ENCODE assay signal across 9 cellular contexts in the genomic region with DNA sequence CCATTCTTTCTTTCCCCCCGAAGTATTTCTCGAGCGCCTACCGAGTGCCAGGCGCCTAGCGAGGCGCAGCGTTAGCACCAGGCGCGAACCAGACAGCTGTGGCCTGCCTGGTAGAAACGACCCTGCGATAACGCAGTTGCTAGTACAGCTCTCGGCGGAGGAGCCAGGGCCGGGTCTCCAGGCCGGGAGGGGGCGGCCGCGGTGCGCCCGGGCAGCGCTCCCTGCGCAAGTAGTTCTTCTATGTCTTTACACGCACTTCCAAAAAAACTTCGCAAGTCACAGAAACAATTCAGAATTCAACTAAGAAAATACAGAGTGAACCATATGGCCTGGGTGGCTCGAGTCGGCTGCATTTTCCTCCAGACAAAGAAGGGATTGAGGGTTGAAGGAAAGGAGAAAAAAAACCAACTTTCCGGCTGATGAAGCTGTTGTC. TPM values are rescaled to one million over a fixed set of nuclear protein-coding genes. Genes with fewer than 3 reads are reported as not detected.
DNase-seq lines count a peak whose midpoint lies in the region; ATAC-seq and TF ChIP-seq lines count a peak whose summit lies in the region.
"Had no signal": no experiment of that assay in that cellular context is flagged by ENCODE, and none has a peak within 500 bp of the region (broad histone marks: within the 10 kb centered on the region; RNA-seq: fewer than 3 reads in every experiment).

No MANE protein-coding gene starts in this region.

- H3K4me1 ChIP-seq in lower lobe of right lung, result peaks cover 18% of the 10 kb centered on the region

- ATAC-seq in GM18502 (IDR thresholded peaks at IDR 0.05; ENCODE audit: poor library complexity, unreplicated experiment) (peak; percentile 51), HG02642 (IDR thresholded peaks at IDR 0.05; ENCODE audit: poor library complexity, unreplicated experiment) (peak; percentile 56), lower lobe of right lung (peak; percentile 47 to 62)

- intact Hi-C loops in lower lobe of right lung (cut with DNase I), result loop anchor here (10.0 kb wide), 1 partner anchor 198 kb away; no protein-coding TSS in a partner anchor

- no peaks in the 10 kb centered on the region for H3K36me3 ChIP-seq in lower lobe of right lung

- H3K4me3 ChIP-seq in lower lobe of right lung, result peak overlapping the region; percentile 50

- peak; percentile 60 for DNase-seq in OCI-M1 (lab: John Stamatoyannopoulos, UW)
- DNase-seq in lower lobe of right lung, result no peak
- no peak for DNase-seq in NCI-H524 treated with DMSO at 0.1 percent for 48 hours (lab: John Stamatoyannopoulos, UW)
- DNase-seq in DMS153 (lab: John Stamatoyannopoulos, UW), result no peak
- DNase-seq in NCI-H1694 (lab: John Stamatoyannopoulos, UW), result no peak

- H3K9me3 ChIP-seq in lower lobe of right lung, result no peaks in the 10 kb centered on the region

- H3K4me1 Mint-ChIP-seq in brain, result peaks cover 44% of the 10 kb centered on the region

- peak overlapping the region; percentile 82 to 89 (median 87) for H3K4me3 Mint-ChIP-seq in brain

- H3K9me3 Mint-ChIP-seq in brain, result peaks cover 3 to 32% (median 24%) of the 10 kb centered on the region in 5 experiments

- H3K27me3 Mint-ChIP-seq in brain, result peaks cover 87% of the 10 kb centered on the region

- peaks cover 83% of the 10 kb centered on the region for H3K27me3 ChIP-seq in lower lobe of right lung (ENCODE audit: low read depth)

- TF ChIP-seq CTCF in brain (conservative IDR thresholded peaks at IDR 0.05) (no peak), lower lobe of right lung (IDR thresholded peaks at IDR 0.05) (no peak)

- peak overlapping the region in 3 of 5 experiments; percentile 78 to 93 (median 86) for H3K27ac Mint-ChIP-seq in brain

- no peak overlapping the region for H3K27ac ChIP-seq in lower lobe of right lung

- H3K36me3 Mint-ChIP-seq in brain, result no peaks in the 10 kb centered on the region

RNA-seq across cellular contexts. Expression of gene NEUROG2, which starts 7.0 kb away (rescaled TPM):
- polyA plus RNA-seq in brain (ENCODE audit: insufficient read depth, low read depth, low replicate concordance), result 0.19 TPM
- not detected for total RNA-seq in lower lobe of right lung
- total RNA-seq: activated CD8-positive, alpha-beta memory T cell treated with anti-CD3 and anti-CD28 coated beads for 36 hours had no signal
